Comparison of ENCODE assay signal across 38 cellular contexts in genomic region chr11:58406774-58407173, GRCh38. TPM values are rescaled to one million over a fixed set of nuclear protein-coding genes. Genes with fewer than 3 reads are reported as not detected.
"Had no signal": no experiment of that assay in that cellular context is flagged by ENCODE, and none has a peak within 500 bp of the region (broad histone marks: within the 10 kb centered on the region; RNA-seq: fewer than 3 reads in every experiment).

TSS of gene OR5B3 (minus strand) at chr11:58406874. CDS start at chr11:58403409, 3,465 bp downstream.

- H3K27ac ChIP-seq: KMS-11 had no signal

- H3K4me3 ChIP-seq: MG63 had no signal

- H3K9ac ChIP-seq: KMS-11 had no signal

- H3K27me3 ChIP-seq: MG63 had no signal

- DNase-seq: Karpas-422, Kasumi-1, KG1, MG63, MV-4-11, NCI-H1048, NCI-H1092, NCI-H1092 treated with DMSO at 0.1 percent for 48 hours, NCI-H1105, NCI-H1105 treated with DMSO at 0.1 percent for 48 hours, NCI-H1417, NCI-H1417 treated with DMSO at 0.1 percent for 48 hours, NCI-H1436, NCI-H1436 treated with DMSO at 0.1 percent for 48 hours, NCI-H146, NCI-H1694, NCI-H1694 treated with DMSO at 0.1 percent for 48 hours, NCI-H187, NCI-H187 treated with DMSO at 0.1 percent for 48 hours, NCI-H1930, NCI-H2029, NCI-H2029 treated with DMSO at 0.1 percent for 48 hours, NCI-H2081, NCI-H2081 treated with DMSO at 0.1 percent for 48 hours, NCI-H2107, NCI-H2171, NCI-H2171 treated with DMSO at 0.1 percent for 48 hours, NCI-H2227 treated with DMSO at 0.1 percent for 48 hours, NCI-H226, NCI-H345, NCI-H446, NCI-H446 treated with DMSO at 0.1 percent for 48 hours, NCI-H510A had no signal

- H3K4me2 ChIP-seq: KMS-11 had no signal

- H3K9me3 ChIP-seq: MG63 had no signal

- H3K36me3 ChIP-seq: MG63 had no signal

RNA-seq across cellular contexts. Expression of gene OR5B3, which starts in this region (rescaled TPM):
- total RNA-seq: LHCN-M2, M059J, MCF 10A, NCI-H460 had no signal
